Comparison of ENCODE assay signal across 27 cellular contexts in the genomic region with DNA sequence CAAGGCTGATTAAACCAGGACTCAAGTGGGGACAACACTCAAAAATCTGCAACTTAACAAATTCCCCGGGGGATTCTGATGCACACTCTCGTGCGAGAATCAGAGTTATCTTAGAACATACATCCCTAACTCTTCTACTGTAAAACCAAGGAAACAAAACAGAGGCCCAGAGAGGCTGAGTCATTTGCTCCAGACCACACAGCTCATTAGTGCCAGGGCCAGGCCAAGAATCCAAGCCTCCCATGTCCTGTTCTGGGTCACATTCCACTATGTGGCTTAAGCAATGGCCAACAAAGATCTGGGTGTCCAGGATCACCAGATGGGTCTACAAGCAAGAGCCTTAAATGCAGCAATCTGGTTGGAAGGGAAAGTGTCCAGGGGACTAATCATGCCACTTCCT.
DNase-seq lines count a peak whose midpoint lies in the region; ATAC-seq and TF ChIP-seq lines count a peak whose summit lies in the region.
"Had no signal": no experiment of that assay in that cellular context is flagged by ENCODE, and none has a peak within 500 bp of the region (broad histone marks: within the 10 kb centered on the region; RNA-seq: fewer than 3 reads in every experiment).

No MANE protein-coding gene starts in this region.

- no peak overlapping the region for H2AFZ ChIP-seq in GM23248

- no peak for TF ChIP-seq POLR2A in ovary (IDR thresholded peaks at IDR 0.05)

- no peak overlapping the region for H3K4me3 ChIP-seq in AG09309 (ENCODE audit: control insufficient read depth, low read depth, low read length)
- H3K4me3 ChIP-seq in GM23248: no peak overlapping the region
- no peak overlapping the region for H3K4me3 ChIP-seq in astrocyte of the spinal cord (ENCODE audit: low read depth, low read length)
- H3K4me3 ChIP-seq in CD8-positive, alpha-beta memory T cell (ENCODE audit: low read length): no peak overlapping the region
- no peak overlapping the region for H3K4me3 ChIP-seq in ovary
- H3K4me3 ChIP-seq: dorsolateral prefrontal cortex, heart right ventricle, pancreas, spleen, testis, uterus had no signal

- no peak overlapping the region for H3K27ac Mint-ChIP-seq in CD8-positive, alpha-beta memory T cell
- no peak overlapping the region for H3K27ac Mint-ChIP-seq in activated naive CD4-positive, alpha-beta T cell treated with anti-CD3 and anti-CD28 coated beads, Interleukin-2, amount 50 U/mL, for 72 hours
- H3K27ac Mint-ChIP-seq: activated CD8-positive, alpha-beta memory T cell treated with anti-CD3 and anti-CD28 coated beads, Interleukin-2, amount 10 ng/mL, durations not matched to agents 7 days and 5 days; activated naive CD4-positive, alpha-beta T cell treated with anti-CD3 and anti-CD28 coated beads, Interleukin-2, amount 10 ng/mL, durations not matched to agents 7 days and 5 days; CD4-positive, CD25-positive, alpha-beta regulatory T cell; naive thymus-derived CD8-positive, alpha-beta T cell; T-helper 1 cell treated with Interleukin-12 subunit alpha and Interleukin-12 subunit beta and Interleukin-4 antibody, amounts not matched to agents 30 μg/mL and 1 μg/mL, for 36 hours had no signal

- no peaks in the 10 kb centered on the region for H3K79me2 ChIP-seq in GM23248 (ENCODE audit: insufficient read depth)

- no peaks in the 10 kb centered on the region for H3K36me3 Mint-ChIP-seq in CD8-positive, alpha-beta memory T cell
- H3K36me3 Mint-ChIP-seq in activated naive CD4-positive, alpha-beta T cell treated with anti-CD3 and anti-CD28 coated beads, Interleukin-2, amount 50 U/mL, for 72 hours: no peaks in the 10 kb centered on the region
- H3K36me3 Mint-ChIP-seq: activated CD8-positive, alpha-beta memory T cell treated with anti-CD3 and anti-CD28 coated beads, Interleukin-2, amount 10 ng/mL, durations not matched to agents 7 days and 5 days; activated naive CD4-positive, alpha-beta T cell treated with anti-CD3 and anti-CD28 coated beads, Interleukin-2, amount 10 ng/mL, durations not matched to agents 7 days and 5 days; CD4-positive, CD25-positive, alpha-beta regulatory T cell; naive thymus-derived CD8-positive, alpha-beta T cell had no signal

- H3K4me2 ChIP-seq in GM23248 (ENCODE audit: unreplicated experiment): no peak overlapping the region
- H3K4me2 ChIP-seq: KMS-11 had no signal

- H3F3A ChIP-seq in GM23248 (ENCODE audit: insufficient read depth): no peaks in the 10 kb centered on the region

- no peaks in the 10 kb centered on the region for H3K27me3 ChIP-seq in GM23248 (replicated peaks; ENCODE audit: insufficient read depth)
- no peaks in the 10 kb centered on the region for H3K27me3 ChIP-seq in CD8-positive, alpha-beta memory T cell (ENCODE audit: insufficient read depth, low read length, poor library complexity, severe bottlenecking)
- no peaks in the 10 kb centered on the region for H3K27me3 ChIP-seq in ovary
- H3K27me3 ChIP-seq: heart right ventricle, pancreas, spleen, testis, uterus had no signal

- WGBS in GM23248 (ENCODE audit: low coverage in 1 of 2, low lambda C conversion rate in 2 of 2, missing lambda C conversion rate in 2 of 2), 2 experiments: 64 to 73% methylated on average over 3 of the region's 3 CpGs
- 73 to 93% (median 78%) methylated on average over 3 of the region's 3 CpGs for WGBS in ovary, 3 donors

- peak; percentile 13 for DNase-seq in AG09309 (ENCODE audit: low read depth)
- DNase-seq in GM23248: peak; percentile 74
- DNase-seq in astrocyte of the spinal cord (ENCODE audit: low read depth, low spot score): peak; percentile 68
- peak; percentile 60 for DNase-seq in kidney tubule cell (ENCODE audit: low spot score)
- DNase-seq in CD8-positive, alpha-beta memory T cell: no peak
- no peak for DNase-seq in ovary
- DNase-seq in T-helper 2 cell: no peak
- no peak for DNase-seq in activated naive CD4-positive, alpha-beta T cell treated with anti-CD3 and anti-CD28 coated beads, Interleukin-2, amount 50 U/mL, for 72 hours (ENCODE audit: low spot score in 2 of 2)
- DNase-seq: activated CD4-positive, alpha-beta T cell treated with anti-CD3 and anti-CD28 coated beads for 4 hours; activated CD8-positive, alpha-beta memory T cell treated with anti-CD3 and anti-CD28 coated beads, Interleukin-2, amount 10 ng/mL, durations not matched to agents 7 days and 5 days; activated naive CD4-positive, alpha-beta T cell treated with anti-CD3 and anti-CD28 coated beads, Interleukin-2, amount 10 ng/mL, durations not matched to agents 7 days and 5 days; CD4-positive, CD25-positive, alpha-beta regulatory T cell; DMS 273 treated with DMSO at 0.1 percent for 48 hours; dorsolateral prefrontal cortex; GDM1; GOT3; MV-4-11; naive thymus-derived CD8-positive, alpha-beta T cell; pancreas; spleen; stimulated activated CD4-positive, alpha-beta T cell treated with anti-CD3 and anti-CD28 coated beads, Interleukin-2, amount 100 ng/mL, for 48 hours; stimulated activated naive CD4-positive, alpha-beta T cell; uterus had no signal

- no peaks in the 10 kb centered on the region for H3K9me2 ChIP-seq in GM23248 (ENCODE audit: insufficient read depth)

- no peaks in the 10 kb centered on the region for H3K36me3 ChIP-seq in GM23248 (ENCODE audit: low read depth)
- no peaks in the 10 kb centered on the region for H3K36me3 ChIP-seq in CD8-positive, alpha-beta memory T cell (ENCODE audit: insufficient read depth, low read length)
- H3K36me3 ChIP-seq in ovary: no peaks in the 10 kb centered on the region
- H3K36me3 ChIP-seq: heart right ventricle, pancreas, spleen, uterus had no signal

- TF ChIP-seq CTCF in AG09309 (IDR thresholded peaks at IDR 0.05; ENCODE audit: control insufficient read depth, insufficient read depth, low read depth, low read length, missing control alignments): no peak
- no peak for TF ChIP-seq CTCF in astrocyte of the spinal cord (IDR thresholded peaks at IDR 0.05; ENCODE audit: low read depth, low read length)
- no peak for TF ChIP-seq CTCF in ovary (IDR thresholded peaks at IDR 0.05)

- no peaks in the 10 kb centered on the region for H3K9me3 Mint-ChIP-seq in CD8-positive, alpha-beta memory T cell
- no peaks in the 10 kb centered on the region for H3K9me3 Mint-ChIP-seq in activated naive CD4-positive, alpha-beta T cell treated with anti-CD3 and anti-CD28 coated beads, Interleukin-2, amount 50 U/mL, for 72 hours
- H3K9me3 Mint-ChIP-seq: activated naive CD4-positive, alpha-beta T cell treated with anti-CD3 and anti-CD28 coated beads, Interleukin-2, amount 10 ng/mL, durations not matched to agents 7 days and 5 days; T-helper 1 cell treated with Interleukin-12 subunit alpha and Interleukin-12 subunit beta and Interleukin-4 antibody, amounts not matched to agents 30 μg/mL and 1 μg/mL, for 36 hours had no signal

- H4K20me1 ChIP-seq in GM23248 (ENCODE audit: insufficient read depth): no peaks in the 10 kb centered on the region

- POLR2A ChIA-PET in CD8-positive, alpha-beta memory T cell (lab: Charles Lee): no interaction called here

- H3K9ac ChIP-seq in GM23248: no peak overlapping the region
- H3K9ac ChIP-seq: KMS-11 had no signal

- H3K27ac ChIP-seq in GM23248 (peak overlapping the region; percentile 26), ovary (no peak overlapping the region)
- H3K27ac ChIP-seq in CD8-positive, alpha-beta memory T cell (ENCODE audit: low read depth, low read length): no peak overlapping the region
- H3K27ac ChIP-seq: dorsolateral prefrontal cortex, KMS-11, pancreas, spleen, uterus had no signal

- no peak for TF ChIP-seq EP300 in ovary (IDR thresholded peaks at IDR 0.05)

- in situ Hi-C loops in GM23248 (cut with MboI) (no loop called here), astrocyte of the spinal cord (cut with HindIII; ENCODE audit: low sequenced_read_pairs) (no loop called here)

- CTCF ChIA-PET in CD8-positive, alpha-beta memory T cell (lab: Charles Lee): no interaction called here

- H3K4me3 Mint-ChIP-seq in CD8-positive, alpha-beta memory T cell: no peak overlapping the region
- H3K4me3 Mint-ChIP-seq: activated CD8-positive, alpha-beta memory T cell treated with anti-CD3 and anti-CD28 coated beads, Interleukin-2, amount 10 ng/mL, durations not matched to agents 7 days and 5 days; activated naive CD4-positive, alpha-beta T cell treated with anti-CD3 and anti-CD28 coated beads, Interleukin-2, amount 10 ng/mL, durations not matched to agents 7 days and 5 days; CD4-positive, CD25-positive, alpha-beta regulatory T cell; naive thymus-derived CD8-positive, alpha-beta T cell; T-helper 1 cell treated with Interleukin-12 subunit alpha and Interleukin-12 subunit beta and Interleukin-4 antibody, amounts not matched to agents 30 μg/mL and 1 μg/mL, for 36 hours had no signal

- H3K27me3 Mint-ChIP-seq in CD8-positive, alpha-beta memory T cell: peaks cover 6 to 9% of the 10 kb centered on the region in 2 donors
- H3K27me3 Mint-ChIP-seq: activated CD8-positive, alpha-beta memory T cell treated with anti-CD3 and anti-CD28 coated beads, Interleukin-2, amount 10 ng/mL, durations not matched to agents 7 days and 5 days; activated naive CD4-positive, alpha-beta T cell treated with anti-CD3 and anti-CD28 coated beads, Interleukin-2, amount 10 ng/mL, durations not matched to agents 7 days and 5 days had no signal

- intact Hi-C loops in ovary (cut with DNase I): no loop called here

- H3K4me1 Mint-ChIP-seq in CD8-positive, alpha-beta memory T cell: no peaks in the 10 kb centered on the region
- H3K4me1 Mint-ChIP-seq: activated CD8-positive, alpha-beta memory T cell treated with anti-CD3 and anti-CD28 coated beads, Interleukin-2, amount 10 ng/mL, durations not matched to agents 7 days and 5 days; activated naive CD4-positive, alpha-beta T cell treated with anti-CD3 and anti-CD28 coated beads, Interleukin-2, amount 10 ng/mL, durations not matched to agents 7 days and 5 days; CD4-positive, CD25-positive, alpha-beta regulatory T cell; naive thymus-derived CD8-positive, alpha-beta T cell had no signal

- ATAC-seq in activated naive CD4-positive, alpha-beta T cell treated with anti-CD3 and anti-CD28 coated beads, Interleukin-2, amount 50 U/mL, for 72 hours: no peak
- ATAC-seq: activated CD8-positive, alpha-beta memory T cell treated with anti-CD3 and anti-CD28 coated beads, Interleukin-2, amount 10 ng/mL, durations not matched to agents 7 days and 5 days; naive thymus-derived CD8-positive, alpha-beta T cell; pancreas had no signal

- H3K4me1 ChIP-seq in GM23248 (ENCODE audit: insufficient read depth) (peaks cover 20% of the 10 kb centered on the region), ovary (ENCODE audit: insufficient read depth) (no peaks in the 10 kb centered on the region)
- H3K4me1 ChIP-seq in CD8-positive, alpha-beta memory T cell (ENCODE audit: insufficient read depth, low read length): no peaks in the 10 kb centered on the region
- H3K4me1 ChIP-seq: pancreas, spleen, uterus had no signal

- H3K9me3 ChIP-seq in GM23248 (ENCODE audit: low read depth) (no peaks in the 10 kb centered on the region), ovary (no peaks in the 10 kb centered on the region)
- H3K9me3 ChIP-seq in CD8-positive, alpha-beta memory T cell (ENCODE audit: low read length): no peaks in the 10 kb centered on the region
- H3K9me3 ChIP-seq: heart right ventricle, pancreas, spleen, testis, uterus had no signal

Comparison
In these comparisons a context has a peak if more than half of its experiments do, and no peak if none do; other contexts are left out.
1. DNase-seq: peak in AG09309 (single experiment), GM23248 (single experiment), astrocyte of the spinal cord (single experiment) and kidney tubule cell (single experiment); none in CD8-positive, alpha-beta memory T cell (0 of 5), ovary (0 of 5), T-helper 2 cell (0 of 5) and activated naive CD4-positive, alpha-beta T cell treated with anti-CD3 and anti-CD28 coated beads, Interleukin-2, amount 50 U/mL, for 72 hours (0 of 2).